ENCODE assay signal across 2 cellular contexts in genomic region chr17:55479903-55480302, GRCh38.
TF ChIP-seq lines count a peak whose summit lies in the region.

No MANE protein-coding gene starts in this region.

TF ChIP-seq in SK-N-SH treated with all-trans-retinoic acid at 6 μM for 48 hours, 23 proteins besides CTCF, POLR2A, EP300 and RAD21:
- TF ChIP-seq ZNF565 (CRISPR knock-in tag; conservative IDR thresholded peaks at IDR 0.05; ENCODE audit: low read depth) = no peak
- no peak for TF ChIP-seq SNAI2 (CRISPR knock-in tag; IDR thresholded peaks at IDR 0.05)
- no peak for TF ChIP-seq OSR1 (CRISPR knock-in tag; IDR thresholded peaks at IDR 0.05)
- no peak for TF ChIP-seq TSHZ2 (CRISPR knock-in tag; IDR thresholded peaks at IDR 0.05)
- no peak for TF ChIP-seq ZC3H10 (CRISPR knock-in tag; IDR thresholded peaks at IDR 0.05)
- TF ChIP-seq PATZ1 (CRISPR knock-in tag; IDR thresholded peaks at IDR 0.05; ENCODE audit: borderline replicate concordance) = no peak
- TF ChIP-seq TOX (CRISPR knock-in tag; IDR thresholded peaks at IDR 0.05; ENCODE audit: borderline replicate concordance) = no peak
- no peak for TF ChIP-seq TCF4 (CRISPR knock-in tag; IDR thresholded peaks at IDR 0.05; ENCODE audit: borderline replicate concordance)
- no peak for TF ChIP-seq ZNF8 (CRISPR knock-in tag; IDR thresholded peaks at IDR 0.05)
- TF ChIP-seq PPARA (CRISPR knock-in tag; IDR thresholded peaks at IDR 0.05; ENCODE audit: borderline replicate concordance) = no peak
- TF ChIP-seq GLIS3 (CRISPR knock-in tag; IDR thresholded peaks at IDR 0.05) = no peak
- TF ChIP-seq RARB (CRISPR knock-in tag; IDR thresholded peaks at IDR 0.05) = no peak
- TF ChIP-seq CSRNP3 (CRISPR knock-in tag; IDR thresholded peaks at IDR 0.05) = no peak
- TF ChIP-seq ZFP30 (CRISPR knock-in tag; IDR thresholded peaks at IDR 0.05) = no peak
- no peak for TF ChIP-seq ZNF70 (CRISPR knock-in tag; IDR thresholded peaks at IDR 0.05)
- no peak for TF ChIP-seq CREB5 (CRISPR knock-in tag; IDR thresholded peaks at IDR 0.05; ENCODE audit: low read depth)
- no peak for TF ChIP-seq POU6F1 (CRISPR knock-in tag; IDR thresholded peaks at IDR 0.05; ENCODE audit: borderline replicate concordance, low read depth)
- TF ChIP-seq ZFP3 (CRISPR knock-in tag; IDR thresholded peaks at IDR 0.05) = no peak

TF ChIP-seq in SK-N-SH, 30 proteins besides CTCF, POLR2A, EP300 and RAD21:
- TF ChIP-seq ELF1 (IDR thresholded peaks at IDR 0.05) (no peak), NFIC (IDR thresholded peaks at IDR 0.05; ENCODE audit: borderline replicate concordance) (no peak), PBX3 (IDR thresholded peaks at IDR 0.05) (no peak), IRF3 (IDR thresholded peaks at IDR 0.05; ENCODE audit: low read depth, low read length) (no peak), MAX (IDR thresholded peaks at IDR 0.05; ENCODE audit: low read depth) (no peak), CHD2 (IDR thresholded peaks at IDR 0.05; ENCODE audit: low read length, partially characterized antibody) (no peak), RXRA (IDR thresholded peaks at IDR 0.05; ENCODE audit: borderline replicate concordance, low read depth) (no peak), TCF12 (IDR thresholded peaks at IDR 0.05) (no peak), SIN3A (IDR thresholded peaks at IDR 0.05; ENCODE audit: borderline replicate concordance, low read depth, low read length) (no peak), REST (IDR thresholded peaks at IDR 0.05; ENCODE audit: low read depth, low read length) (no peak), RCOR1 (IDR thresholded peaks at IDR 0.05; ENCODE audit: low read length) (no peak), USF1 (IDR thresholded peaks at IDR 0.05; ENCODE audit: borderline replicate concordance, low read depth) (no peak), JUND (IDR thresholded peaks at IDR 0.05) (no peak), MXI1 (IDR thresholded peaks at IDR 0.05; ENCODE audit: low read depth, low read length) (no peak), FOXM1 (IDR thresholded peaks at IDR 0.05; ENCODE audit: low read depth) (no peak)
